8 cellular contexts compared by ENCODE assay signal in genomic region chr10:8404721-8405120, GRCh38.
A peak's percentile ranks its signal among the peaks of the same experiment; 100 is the strongest.
DNase-seq lines count a peak whose midpoint lies in the region; ATAC-seq and TF ChIP-seq lines count a peak whose summit lies in the region.

No MANE protein-coding gene starts in this region.

- no peak for TF ChIP-seq CTCF in OCI-LY7 (conservative IDR thresholded peaks at IDR 0.05; ENCODE audit: low read length)

- intact Hi-C loops in OCI-LY7 (cut with micrococcal nuclease; ENCODE audit: unreplicated experiment), result no loop called here

- no peaks in the 10 kb centered on the region for H3K79me2 ChIP-seq in OCI-LY7 (ENCODE audit: insufficient read depth, low read depth, low read length)

- no TSS peak for BruUV-seq in OCI-LY7 (replicated peaks; lab: Mats Ljungman, UMichigan)

- POLR2A ChIA-PET in OCI-LY7 (lab: Charles Lee), result no interaction called here

- H4K20me1 ChIP-seq in OCI-LY7 (ENCODE audit: insufficient read depth, low read length), result no peaks in the 10 kb centered on the region

- no peaks in the 10 kb centered on the region for H3K9me2 ChIP-seq in OCI-LY7 (ENCODE audit: insufficient read depth, low read length)

- DNase-seq in CD1c-positive myeloid dendritic cell (ENCODE audit: extremely low spot score), result peak; percentile 42
- peak; percentile 12 for DNase-seq in activated effector memory CD4-positive, alpha-beta T cell treated with Interleukin-2 at 50 U/mL for 16 hours
- no peak for DNase-seq in ecto neural progenitor cell (ENCODE audit: low spot score)
- DNase-seq in OCI-LY7 (ENCODE audit: low spot score), result no peak
- DNase-seq in DMS53 (lab: John Stamatoyannopoulos, UW), result no peak
- no peak for DNase-seq in NCI-H1092 treated with DMSO at 0.1 percent for 48 hours (lab: John Stamatoyannopoulos, UW)

- H3K9me3 ChIP-seq in OCI-LY7 (ENCODE audit: low read length), result no peaks in the 10 kb centered on the region

- no peak overlapping the region for H3K4me2 ChIP-seq in OCI-LY7 (ENCODE audit: low read length)

- peak; percentile 60 for ATAC-seq in GM19397 (IDR thresholded peaks at IDR 0.05; ENCODE audit: unreplicated experiment)
- peak; percentile 82 for ATAC-seq in HG03354 (IDR thresholded peaks at IDR 0.05; ENCODE audit: poor library complexity, severe bottlenecking, unreplicated experiment)

- no peak overlapping the region for H3K4me3 ChIP-seq in OCI-LY7 (ENCODE audit: low read depth, low read length, poor library complexity, severe bottlenecking)

- CTCF ChIA-PET in OCI-LY7 (lab: Charles Lee; ENCODE audit: unreplicated experiment), result no interaction called here

- H2AFZ ChIP-seq in OCI-LY7 (ENCODE audit: low read length), result no peak overlapping the region

- no peak overlapping the region for H3K27ac ChIP-seq in OCI-LY7 (ENCODE audit: low read depth, low read length, poor library complexity, severe bottlenecking)

- H3K4me1 ChIP-seq in OCI-LY7 (ENCODE audit: insufficient read depth, low read length, poor library complexity, severe bottlenecking), result no peaks in the 10 kb centered on the region

- H3K36me3 ChIP-seq in OCI-LY7 (ENCODE audit: insufficient read depth, low read length), result no peaks in the 10 kb centered on the region

Comparison
In these comparisons a context has a peak if more than half of its experiments do, and no peak if none do; other contexts are left out.
1. DNase-seq: peak in CD1c-positive myeloid dendritic cell (single experiment) and activated effector memory CD4-positive, alpha-beta T cell treated with Interleukin-2 at 50 U/mL for 16 hours (single experiment); none in ecto neural progenitor cell (single experiment), OCI-LY7 (single experiment), DMS53 (single experiment) and NCI-H1092 treated with DMSO at 0.1 percent for 48 hours (single experiment).